Comparison of ENCODE assay signal across 20 cellular contexts in the genomic region with DNA sequence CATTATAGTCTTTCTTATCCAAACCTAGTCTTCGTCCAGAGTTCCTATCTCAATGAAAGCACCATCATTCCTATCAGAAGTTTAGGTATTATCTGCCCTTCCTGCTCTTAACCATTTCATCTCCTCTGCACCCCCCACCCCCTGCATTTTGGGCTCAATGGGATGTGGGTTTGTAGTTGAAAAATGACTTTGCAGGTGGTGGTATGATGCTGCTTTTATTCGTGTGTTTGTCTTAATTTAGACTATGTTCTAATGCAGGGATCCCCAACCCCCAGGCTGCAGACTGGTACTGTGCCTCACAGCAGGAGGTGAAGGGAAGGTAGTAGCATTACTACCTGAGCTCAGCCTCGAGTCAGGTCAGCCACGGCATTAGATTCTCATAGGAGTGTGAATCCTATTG.
DNase-seq lines count a peak whose midpoint lies in the region; ATAC-seq and TF ChIP-seq lines count a peak whose summit lies in the region.
"Had no signal": no experiment of that assay in that cellular context is flagged by ENCODE, and none has a peak within 500 bp of the region (broad histone marks: within the 10 kb centered on the region; RNA-seq: fewer than 3 reads in every experiment).

No MANE protein-coding gene starts in this region.

- H3K4me3 ChIP-seq in GM12864 (ENCODE audit: low read depth, low read length) (no peak overlapping the region; the same call in 1 of the 2 replicates), SU-DHL-6 (ENCODE audit: insufficient read depth, low read length, poor library complexity, severe bottlenecking) (peak overlapping the region; percentile 18)
- H3K4me3 ChIP-seq: BLaER1 had no signal

- no peak overlapping the region for H3K27ac Mint-ChIP-seq in stimulated activated effector memory CD8-positive, alpha-beta T cell treated with anti-CD3 and anti-CD28 coated beads, Interleukin-12 subunit alpha, Interleukin-12 subunit beta, amount 100 ng/mL, for 72 hours
- H3K27ac Mint-ChIP-seq: CD8-positive, alpha-beta memory T cell; H9; T-helper 1 cell treated with Interleukin-12 subunit alpha and Interleukin-12 subunit beta and Interleukin-4 antibody, amounts not matched to agents 30 μg/mL and 1 μg/mL, for 36 hours had no signal

- H3K9me3 Mint-ChIP-seq in stimulated activated effector memory CD8-positive, alpha-beta T cell treated with anti-CD3 and anti-CD28 coated beads, Interleukin-12 subunit alpha, Interleukin-12 subunit beta, amount 100 ng/mL, for 72 hours: peaks cover 6% of the 10 kb centered on the region
- H3K9me3 Mint-ChIP-seq: H9 had no signal

- H3K27me3 ChIP-seq in SU-DHL-6 (ENCODE audit: low read length): no peaks in the 10 kb centered on the region
- H3K27me3 ChIP-seq: BLaER1 had no signal

- no peaks in the 10 kb centered on the region for H3K4me1 Mint-ChIP-seq in stimulated activated effector memory CD8-positive, alpha-beta T cell treated with anti-CD3 and anti-CD28 coated beads, Interleukin-12 subunit alpha, Interleukin-12 subunit beta, amount 100 ng/mL, for 72 hours
- H3K4me1 Mint-ChIP-seq: CD8-positive, alpha-beta memory T cell had no signal

- peaks cover 5% of the 10 kb centered on the region; the same call in 1 of the 2 replicates for H3F3A ChIP-seq in SU-DHL-6 (ENCODE audit: insufficient read depth)

- H3K9ac ChIP-seq in SU-DHL-6 (ENCODE audit: low read length): peak overlapping the region; percentile 27; the same call in 1 of the 2 replicates
- H3K9ac ChIP-seq: BLaER1 had no signal

- TF ChIP-seq CTCF in GM12864 (IDR thresholded peaks at IDR 0.05; ENCODE audit: low read depth, low read length, missing control alignments) (no peak), SU-DHL-6 (IDR thresholded peaks at IDR 0.05; ENCODE audit: insufficient read depth, low read length, poor library complexity, severe bottlenecking) (no peak)

- no peak overlapping the region for H3K4me3 Mint-ChIP-seq in stimulated activated effector memory CD8-positive, alpha-beta T cell treated with anti-CD3 and anti-CD28 coated beads, Interleukin-12 subunit alpha, Interleukin-12 subunit beta, amount 100 ng/mL, for 72 hours
- H3K4me3 Mint-ChIP-seq: CD8-positive, alpha-beta memory T cell; H9; T-helper 1 cell treated with Interleukin-12 subunit alpha and Interleukin-12 subunit beta and Interleukin-4 antibody, amounts not matched to agents 30 μg/mL and 1 μg/mL, for 36 hours had no signal

- no peaks in the 10 kb centered on the region for H3K79me2 ChIP-seq in SU-DHL-6 (ENCODE audit: insufficient read depth, low read length)

- H3K4me2 ChIP-seq in SU-DHL-6 (ENCODE audit: low read depth, low read length, poor library complexity, severe bottlenecking): peak overlapping the region; percentile 51
- H3K4me2 ChIP-seq: BLaER1 had no signal

- ATAC-seq in GM19351 (IDR thresholded peaks at IDR 0.05; ENCODE audit: unreplicated experiment) (peak; percentile 46), HG02885 (IDR thresholded peaks at IDR 0.05; ENCODE audit: poor library complexity, unreplicated experiment) (peak; percentile 46), HG02623 (IDR thresholded peaks at IDR 0.05; ENCODE audit: unreplicated experiment) (no peak), HG02759 (IDR thresholded peaks at IDR 0.05; ENCODE audit: unreplicated experiment) (no peak)
- ATAC-seq in stimulated activated effector memory CD8-positive, alpha-beta T cell treated with anti-CD3 and anti-CD28 coated beads, Interleukin-12 subunit alpha, Interleukin-12 subunit beta, amount 100 ng/mL, for 72 hours: no peak
- ATAC-seq: SK-N-SH treated with all-trans-retinoic acid at 6 μM for 48 hours had no signal

- no peaks in the 10 kb centered on the region for H3K9me3 ChIP-seq in SU-DHL-6 (ENCODE audit: insufficient read depth, low read length)

- H3K36me3 Mint-ChIP-seq in stimulated activated effector memory CD8-positive, alpha-beta T cell treated with anti-CD3 and anti-CD28 coated beads, Interleukin-12 subunit alpha, Interleukin-12 subunit beta, amount 100 ng/mL, for 72 hours: no peaks in the 10 kb centered on the region
- H3K36me3 Mint-ChIP-seq: CD8-positive, alpha-beta memory T cell had no signal

- H3K27ac ChIP-seq in SU-DHL-6 (ENCODE audit: low read depth, low read length): peak overlapping the region; percentile 58
- H3K27ac ChIP-seq: BLaER1 had no signal

- no peaks in the 10 kb centered on the region for H4K20me1 ChIP-seq in SU-DHL-6 (ENCODE audit: low read depth, low read length)
- H4K20me1 ChIP-seq: BLaER1 had no signal

- peak overlapping the region; percentile 27 for H2AFZ ChIP-seq in SU-DHL-6 (ENCODE audit: low read depth, low read length, severe bottlenecking)

- H3K9me2 ChIP-seq in SU-DHL-6 (replicated peaks; ENCODE audit: insufficient read depth, low read length): no peaks in the 10 kb centered on the region

- DNase-seq in GM12864 (ENCODE audit: low read depth): peak; percentile 25
- DNase-seq in stimulated activated effector memory CD8-positive, alpha-beta T cell treated with anti-CD3 and anti-CD28 coated beads, Interleukin-12 subunit alpha, Interleukin-12 subunit beta, amount 100 ng/mL, for 72 hours (ENCODE audit: low spot score in 2 of 2): no peak
- no peak for DNase-seq in inferior parietal cortex (ENCODE audit: extremely low spot score)
- DNase-seq: CD8-positive, alpha-beta memory T cell; DMS79; H9; IMR-90; Karpas-422; NCI-H1105; NCI-H1694; NCI-H510A treated with DMSO at 0.1 percent for 48 hours; SHP77 had no signal

- no peaks in the 10 kb centered on the region for H3K36me3 ChIP-seq in SU-DHL-6 (ENCODE audit: low read length)
- H3K36me3 ChIP-seq: BLaER1 had no signal

Comparison
In these comparisons a context has a peak if more than half of its experiments do, and no peak if none do; other contexts are left out.
1. ATAC-seq: peak in GM19351 (single experiment) and HG02885 (single experiment); none in stimulated activated effector memory CD8-positive, alpha-beta T cell treated with anti-CD3 and anti-CD28 coated beads, Interleukin-12 subunit alpha, Interleukin-12 subunit beta, amount 100 ng/mL, for 72 hours (single experiment), HG02623 (single experiment) and HG02759 (single experiment).